Comparison of ENCODE assay signal across 1 cellular context in the genomic region with DNA sequence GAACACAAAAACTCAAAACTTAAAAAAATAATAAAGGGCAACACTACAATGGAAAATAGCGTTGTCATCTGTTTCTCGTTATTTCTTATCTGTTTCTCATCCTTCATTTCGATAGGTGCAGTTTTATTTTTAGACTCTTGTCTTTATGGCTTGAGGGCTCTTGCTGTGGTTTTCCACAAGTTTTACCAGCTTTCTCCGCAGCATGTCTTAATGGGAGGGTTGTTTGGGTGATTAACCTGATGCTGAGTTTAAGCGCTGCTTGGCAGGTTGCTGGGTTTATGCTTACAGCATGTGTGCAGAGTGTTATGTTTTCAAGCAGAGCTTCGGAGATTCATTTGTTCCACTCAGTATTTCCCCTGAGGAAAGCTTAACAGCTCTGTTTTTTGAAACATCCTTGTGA.
TF ChIP-seq lines count a peak whose summit lies in the region.

No MANE protein-coding gene starts in this region.

TF ChIP-seq in HEK293, 187 proteins besides CTCF, POLR2A, EP300 and RAD21 (continued from another document and continues in another):
- TF ChIP-seq, protein P1, sequence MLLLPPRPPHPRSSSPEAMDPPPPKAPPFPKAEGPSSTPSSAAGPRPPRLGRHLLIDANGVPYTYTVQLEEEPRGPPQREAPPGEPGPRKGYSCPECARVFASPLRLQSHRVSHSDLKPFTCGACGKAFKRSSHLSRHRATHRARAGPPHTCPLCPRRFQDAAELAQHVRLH (tag by site-specific recombination; IDR thresholded peaks at IDR 0.05), result peak; percentile 85; the same call in 1 of the 2 replicates
- TF ChIP-seq GFI1B (tag by site-specific recombination; IDR thresholded peaks at IDR 0.05) (peak; percentile 69; the same call in 1 of the 2 replicates), GLI2 (tag by site-specific recombination; IDR thresholded peaks at IDR 0.05; ENCODE audit: borderline replicate concordance, low read depth) (no peak), ZNF510 (tag by site-specific recombination; IDR thresholded peaks at IDR 0.05; ENCODE audit: insufficient replicate concordance) (no peak), ZIC2 (tag by site-specific recombination; IDR thresholded peaks at IDR 0.05) (peak; percentile 98), MZF1 (tag by site-specific recombination; IDR thresholded peaks at IDR 0.05; ENCODE audit: borderline replicate concordance) (peak; percentile 58; the same call in 1 of the 2 replicates), ZNF2 (tag by site-specific recombination; IDR thresholded peaks at IDR 0.05) (0 out of 2 replicates have a peak, but pooled peaks have one; percentile 60), ZNF560 (tag by site-specific recombination; IDR thresholded peaks at IDR 0.05; ENCODE audit: borderline replicate concordance) (no peak), SCRT2 (tag by site-specific recombination; IDR thresholded peaks at IDR 0.05) (peak; percentile 86), KLF7 (tag by site-specific recombination; IDR thresholded peaks at IDR 0.05; ENCODE audit: borderline replicate concordance) (no peak; the same call in 1 of the 2 replicates), ZNF596 (tag by site-specific recombination; IDR thresholded peaks at IDR 0.05) (peak; percentile 30; the same call in 1 of the 2 replicates), ZNF174 (tag by site-specific recombination; IDR thresholded peaks at IDR 0.05) (no peak), ZNF335 (tag by site-specific recombination; conservative IDR thresholded peaks at IDR 0.05) (peak; percentile 24; the same call in 1 of the 2 replicates), EGR2 (tag by site-specific recombination; IDR thresholded peaks at IDR 0.05; ENCODE audit: low read depth) (no peak), GLI4 (tag by site-specific recombination; IDR thresholded peaks at IDR 0.05) (no peak), ZNF548 (tag by site-specific recombination; IDR thresholded peaks at IDR 0.05) (no peak), SCRT1 (tag by site-specific recombination; IDR thresholded peaks at IDR 0.05; ENCODE audit: borderline replicate concordance) (peak; percentile 97), SP3 (tag by site-specific recombination; IDR thresholded peaks at IDR 0.05) (no peak), OVOL3 (tag by site-specific recombination; IDR thresholded peaks at IDR 0.05) (peak; percentile 92), ZNF426 (tag by site-specific recombination; IDR thresholded peaks at IDR 0.05) (no peak), ZBTB8A (tag by site-specific recombination; IDR thresholded peaks at IDR 0.05) (peak; percentile 23; the same call in 1 of the 2 replicates), BCL11A (tag by site-specific recombination; IDR thresholded peaks at IDR 0.05; ENCODE audit: low read depth) (peak; percentile 43; the same call in 1 of the 2 replicates), ZNF558 (tag by site-specific recombination; IDR thresholded peaks at IDR 0.05) (no peak), ZBTB20 (tag by site-specific recombination; IDR thresholded peaks at IDR 0.05) (no peak), ZNF521 (tag by site-specific recombination; IDR thresholded peaks at IDR 0.05) (no peak), ZNF202 (tag by site-specific recombination; IDR thresholded peaks at IDR 0.05; ENCODE audit: borderline replicate concordance) (no peak), ZNF473 (tag by site-specific recombination; IDR thresholded peaks at IDR 0.05) (no peak), ZNF112 (tag by site-specific recombination; IDR thresholded peaks at IDR 0.05) (no peak), HOXC10 (CRISPR knock-in tag; IDR thresholded peaks at IDR 0.05) (no peak), ZNF670 (tag by site-specific recombination; IDR thresholded peaks at IDR 0.05; ENCODE audit: low read depth) (no peak), ZNF549 (tag by site-specific recombination; IDR thresholded peaks at IDR 0.05) (peak; percentile 31; the same call in 1 of the 2 replicates), ZFP3 (tag by site-specific recombination; IDR thresholded peaks at IDR 0.05; ENCODE audit: low read depth) (peak; percentile 37; the same call in 1 of the 2 replicates), ZNF391 (tag by site-specific recombination; IDR thresholded peaks at IDR 0.05; ENCODE audit: borderline replicate concordance, low read depth) (no peak), ZNF423 (tag by site-specific recombination; IDR thresholded peaks at IDR 0.05) (0 out of 2 replicates have a peak, but pooled peaks have one; percentile 22), FEZF1 (tag by site-specific recombination; IDR thresholded peaks at IDR 0.05) (peak; percentile 82), ZSCAN30 (tag by site-specific recombination; IDR thresholded peaks at IDR 0.05) (peak; percentile 67; the same call in 1 of the 2 replicates), ZSCAN23 (tag by site-specific recombination; IDR thresholded peaks at IDR 0.05) (no peak), ZNF747 (tag by site-specific recombination; IDR thresholded peaks at IDR 0.05) (no peak), ZNF843 (tag by site-specific recombination; IDR thresholded peaks at IDR 0.05) (peak; percentile 95), ZNF610 (tag by site-specific recombination; IDR thresholded peaks at IDR 0.05; ENCODE audit: borderline replicate concordance) (peak; percentile 57; the same call in 1 of the 2 replicates), ZNF768 (tag by site-specific recombination; IDR thresholded peaks at IDR 0.05) (no peak)
- TF ChIP-seq, protein P2, sequence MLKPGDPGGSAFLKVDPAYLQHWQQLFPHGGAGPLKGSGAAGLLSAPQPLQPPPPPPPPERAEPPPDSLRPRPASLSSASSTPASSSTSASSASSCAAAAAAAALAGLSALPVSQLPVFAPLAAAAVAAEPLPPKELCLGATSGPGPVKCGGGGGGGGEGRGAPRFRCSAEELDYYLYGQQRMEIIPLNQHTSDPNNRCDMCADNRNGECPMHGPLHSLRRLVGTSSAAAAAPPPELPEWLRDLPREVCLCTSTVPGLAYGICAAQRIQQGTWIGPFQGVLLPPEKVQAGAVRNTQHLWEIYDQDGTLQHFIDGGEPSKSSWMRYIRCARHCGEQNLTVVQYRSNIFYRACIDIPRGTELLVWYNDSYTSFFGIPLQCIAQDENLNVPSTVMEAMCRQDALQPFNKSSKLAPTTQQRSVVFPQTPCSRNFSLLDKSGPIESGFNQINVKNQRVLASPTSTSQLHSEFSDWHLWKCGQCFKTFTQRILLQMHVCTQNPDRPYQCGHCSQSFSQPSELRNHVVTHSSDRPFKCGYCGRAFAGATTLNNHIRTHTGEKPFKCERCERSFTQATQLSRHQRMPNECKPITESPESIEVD (tag by site-specific recombination; IDR thresholded peaks at IDR 0.05), result peak; percentile 85
- TF ChIP-seq, protein P3, sequence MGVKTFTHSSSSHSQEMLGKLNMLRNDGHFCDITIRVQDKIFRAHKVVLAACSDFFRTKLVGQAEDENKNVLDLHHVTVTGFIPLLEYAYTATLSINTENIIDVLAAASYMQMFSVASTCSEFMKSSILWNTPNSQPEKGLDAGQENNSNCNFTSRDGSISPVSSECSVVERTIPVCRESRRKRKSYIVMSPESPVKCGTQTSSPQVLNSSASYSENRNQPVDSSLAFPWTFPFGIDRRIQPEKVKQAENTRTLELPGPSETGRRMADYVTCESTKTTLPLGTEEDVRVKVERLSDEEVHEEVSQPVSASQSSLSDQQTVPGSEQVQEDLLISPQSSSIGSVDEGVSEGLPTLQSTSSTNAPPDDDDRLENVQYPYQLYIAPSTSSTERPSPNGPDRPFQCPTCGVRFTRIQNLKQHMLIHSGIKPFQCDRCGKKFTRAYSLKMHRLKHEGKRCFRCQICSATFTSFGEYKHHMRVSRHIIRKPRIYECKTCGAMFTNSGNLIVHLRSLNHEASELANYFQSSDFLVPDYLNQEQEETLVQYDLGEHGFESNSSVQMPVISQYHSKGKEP (tag by site-specific recombination; IDR thresholded peaks at IDR 0.05), result peak; percentile 78
- TF ChIP-seq, protein P4, sequence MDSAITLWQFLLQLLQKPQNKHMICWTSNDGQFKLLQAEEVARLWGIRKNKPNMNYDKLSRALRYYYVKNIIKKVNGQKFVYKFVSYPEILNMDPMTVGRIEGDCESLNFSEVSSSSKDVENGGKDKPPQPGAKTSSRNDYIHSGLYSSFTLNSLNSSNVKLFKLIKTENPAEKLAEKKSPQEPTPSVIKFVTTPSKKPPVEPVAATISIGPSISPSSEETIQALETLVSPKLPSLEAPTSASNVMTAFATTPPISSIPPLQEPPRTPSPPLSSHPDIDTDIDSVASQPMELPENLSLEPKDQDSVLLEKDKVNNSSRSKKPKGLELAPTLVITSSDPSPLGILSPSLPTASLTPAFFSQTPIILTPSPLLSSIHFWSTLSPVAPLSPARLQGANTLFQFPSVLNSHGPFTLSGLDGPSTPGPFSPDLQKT (IDR thresholded peaks at IDR 0.05; ENCODE audit: borderline replicate concordance, low read depth, low read length), result no peak
- TF ChIP-seq, protein P5, sequence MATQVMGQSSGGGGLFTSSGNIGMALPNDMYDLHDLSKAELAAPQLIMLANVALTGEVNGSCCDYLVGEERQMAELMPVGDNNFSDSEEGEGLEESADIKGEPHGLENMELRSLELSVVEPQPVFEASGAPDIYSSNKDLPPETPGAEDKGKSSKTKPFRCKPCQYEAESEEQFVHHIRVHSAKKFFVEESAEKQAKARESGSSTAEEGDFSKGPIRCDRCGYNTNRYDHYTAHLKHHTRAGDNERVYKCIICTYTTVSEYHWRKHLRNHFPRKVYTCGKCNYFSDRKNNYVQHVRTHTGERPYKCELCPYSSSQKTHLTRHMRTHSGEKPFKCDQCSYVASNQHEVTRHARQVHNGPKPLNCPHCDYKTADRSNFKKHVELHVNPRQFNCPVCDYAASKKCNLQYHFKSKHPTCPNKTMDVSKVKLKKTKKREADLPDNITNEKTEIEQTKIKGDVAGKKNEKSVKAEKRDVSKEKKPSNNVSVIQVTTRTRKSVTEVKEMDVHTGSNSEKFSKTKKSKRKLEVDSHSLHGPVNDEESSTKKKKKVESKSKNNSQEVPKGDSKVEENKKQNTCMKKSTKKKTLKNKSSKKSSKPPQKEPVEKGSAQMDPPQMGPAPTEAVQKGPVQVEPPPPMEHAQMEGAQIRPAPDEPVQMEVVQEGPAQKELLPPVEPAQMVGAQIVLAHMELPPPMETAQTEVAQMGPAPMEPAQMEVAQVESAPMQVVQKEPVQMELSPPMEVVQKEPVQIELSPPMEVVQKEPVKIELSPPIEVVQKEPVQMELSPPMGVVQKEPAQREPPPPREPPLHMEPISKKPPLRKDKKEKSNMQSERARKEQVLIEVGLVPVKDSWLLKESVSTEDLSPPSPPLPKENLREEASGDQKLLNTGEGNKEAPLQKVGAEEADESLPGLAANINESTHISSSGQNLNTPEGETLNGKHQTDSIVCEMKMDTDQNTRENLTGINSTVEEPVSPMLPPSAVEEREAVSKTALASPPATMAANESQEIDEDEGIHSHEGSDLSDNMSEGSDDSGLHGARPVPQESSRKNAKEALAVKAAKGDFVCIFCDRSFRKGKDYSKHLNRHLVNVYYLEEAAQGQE (tag by site-specific recombination; IDR thresholded peaks at IDR 0.05), result no peak
- TF ChIP-seq, protein P6, sequence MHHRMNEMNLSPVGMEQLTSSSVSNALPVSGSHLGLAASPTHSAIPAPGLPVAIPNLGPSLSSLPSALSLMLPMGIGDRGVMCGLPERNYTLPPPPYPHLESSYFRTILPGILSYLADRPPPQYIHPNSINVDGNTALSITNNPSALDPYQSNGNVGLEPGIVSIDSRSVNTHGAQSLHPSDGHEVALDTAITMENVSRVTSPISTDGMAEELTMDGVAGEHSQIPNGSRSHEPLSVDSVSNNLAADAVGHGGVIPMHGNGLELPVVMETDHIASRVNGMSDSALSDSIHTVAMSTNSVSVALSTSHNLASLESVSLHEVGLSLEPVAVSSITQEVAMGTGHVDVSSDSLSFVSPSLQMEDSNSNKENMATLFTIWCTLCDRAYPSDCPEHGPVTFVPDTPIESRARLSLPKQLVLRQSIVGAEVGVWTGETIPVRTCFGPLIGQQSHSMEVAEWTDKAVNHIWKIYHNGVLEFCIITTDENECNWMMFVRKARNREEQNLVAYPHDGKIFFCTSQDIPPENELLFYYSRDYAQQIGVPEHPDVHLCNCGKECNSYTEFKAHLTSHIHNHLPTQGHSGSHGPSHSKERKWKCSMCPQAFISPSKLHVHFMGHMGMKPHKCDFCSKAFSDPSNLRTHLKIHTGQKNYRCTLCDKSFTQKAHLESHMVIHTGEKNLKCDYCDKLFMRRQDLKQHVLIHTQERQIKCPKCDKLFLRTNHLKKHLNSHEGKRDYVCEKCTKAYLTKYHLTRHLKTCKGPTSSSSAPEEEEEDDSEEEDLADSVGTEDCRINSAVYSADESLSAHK (tag by site-specific recombination; IDR thresholded peaks at IDR 0.05), result peak; percentile 82
- TF ChIP-seq, protein P7, sequence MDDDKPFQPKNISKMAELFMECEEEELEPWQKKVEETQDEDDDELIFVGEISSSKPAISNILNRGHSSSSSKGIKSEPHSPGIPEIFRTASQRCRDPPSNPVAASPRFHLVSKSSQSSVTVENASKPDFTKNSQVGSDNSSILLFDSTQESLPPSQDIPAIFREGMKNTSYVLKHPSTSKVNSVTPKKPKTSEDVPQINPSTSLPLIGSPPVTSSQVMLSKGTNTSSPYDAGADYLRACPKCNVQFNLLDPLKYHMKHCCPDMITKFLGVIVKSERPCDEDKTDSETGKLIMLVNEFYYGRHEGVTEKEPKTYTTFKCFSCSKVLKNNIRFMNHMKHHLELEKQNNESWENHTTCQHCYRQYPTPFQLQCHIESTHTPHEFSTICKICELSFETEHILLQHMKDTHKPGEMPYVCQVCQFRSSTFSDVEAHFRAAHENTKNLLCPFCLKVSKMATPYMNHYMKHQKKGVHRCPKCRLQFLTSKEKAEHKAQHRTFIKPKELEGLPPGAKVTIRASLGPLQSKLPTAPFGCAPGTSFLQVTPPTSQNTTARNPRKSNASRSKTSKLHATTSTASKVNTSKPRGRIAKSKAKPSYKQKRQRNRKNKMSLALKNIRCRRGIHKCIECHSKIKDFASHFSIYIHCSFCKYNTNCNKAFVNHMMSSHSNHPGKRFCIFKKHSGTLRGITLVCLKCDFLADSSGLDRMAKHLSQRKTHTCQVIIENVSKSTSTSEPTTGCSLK (tag by site-specific recombination; IDR thresholded peaks at IDR 0.05), result no peak
- TF ChIP-seq, protein P8, sequence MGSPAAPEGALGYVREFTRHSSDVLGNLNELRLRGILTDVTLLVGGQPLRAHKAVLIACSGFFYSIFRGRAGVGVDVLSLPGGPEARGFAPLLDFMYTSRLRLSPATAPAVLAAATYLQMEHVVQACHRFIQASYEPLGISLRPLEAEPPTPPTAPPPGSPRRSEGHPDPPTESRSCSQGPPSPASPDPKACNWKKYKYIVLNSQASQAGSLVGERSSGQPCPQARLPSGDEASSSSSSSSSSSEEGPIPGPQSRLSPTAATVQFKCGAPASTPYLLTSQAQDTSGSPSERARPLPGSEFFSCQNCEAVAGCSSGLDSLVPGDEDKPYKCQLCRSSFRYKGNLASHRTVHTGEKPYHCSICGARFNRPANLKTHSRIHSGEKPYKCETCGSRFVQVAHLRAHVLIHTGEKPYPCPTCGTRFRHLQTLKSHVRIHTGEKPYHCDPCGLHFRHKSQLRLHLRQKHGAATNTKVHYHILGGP (tag by site-specific recombination; IDR thresholded peaks at IDR 0.05), result no peak
